15 cellular contexts compared by ENCODE assay signal in the genomic region with DNA sequence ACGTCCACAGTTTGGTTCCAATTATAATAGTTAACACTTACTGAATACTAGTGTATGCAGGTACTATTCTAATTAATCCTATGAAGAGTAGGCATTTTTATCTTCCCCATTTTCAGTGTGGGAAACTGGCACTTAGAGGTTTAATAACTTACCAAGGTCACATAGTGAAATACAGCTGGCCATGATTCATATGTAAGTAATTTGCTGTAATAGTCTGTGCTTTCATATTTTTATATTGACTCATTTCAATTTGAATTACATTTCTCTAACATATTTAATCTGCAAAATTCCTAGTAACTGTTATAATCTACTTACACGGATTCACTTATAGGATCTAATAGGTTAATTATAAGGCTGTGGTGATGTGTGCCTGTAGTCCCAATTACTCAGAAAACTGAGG. TPM values are rescaled to one million over a fixed set of nuclear protein-coding genes. Genes with fewer than 3 reads are reported as not detected.
DNase-seq lines count a peak whose midpoint lies in the region; ATAC-seq and TF ChIP-seq lines count a peak whose summit lies in the region.
"Had no signal": no experiment of that assay in that cellular context is flagged by ENCODE, and none has a peak within 500 bp of the region (broad histone marks: within the 10 kb centered on the region; RNA-seq: fewer than 3 reads in every experiment).

No MANE protein-coding gene starts in this region.

- peak; percentile 43 for DNase-seq in GM03348 (ENCODE audit: low spot score)
- peak; percentile 85 for DNase-seq in fibroblast of the aortic adventitia (ENCODE audit: low read depth)
- peak; percentile 43 for DNase-seq in skeletal muscle cell (ENCODE audit: low read depth)
- DNase-seq in NCI-H1694 treated with DMSO at 0.1 percent for 48 hours (lab: John Stamatoyannopoulos, UW): no peak
- no peak for DNase-seq in HUDEP-2 (lab: John Stamatoyannopoulos, UW; ENCODE audit: unreplicated experiment in 76 of 76)
- DNase-seq in AML-193 (lab: John Stamatoyannopoulos, UW): no peak
- DNase-seq: activated CD4-positive, alpha-beta T cell treated with anti-CD3 and anti-CD28 coated beads, Interleukin-2, amount 50 U/mL, for 1 hour; activated naive CD4-positive, alpha-beta T cell treated with anti-CD3 and anti-CD28 coated beads for 36 hours; KBM-7; NCI-H446 treated with DMSO at 0.1 percent for 48 hours; right cardiac atrium had no signal

- H3K4me3 Mint-ChIP-seq in activated T-helper 17 cell treated with anti-CD3 and anti-CD28 coated beads, Interleukin-2, amount 50 U/mL, for 72 hours: no peak overlapping the region
- H3K4me3 Mint-ChIP-seq: activated naive CD4-positive, alpha-beta T cell treated with anti-CD3 and anti-CD28 coated beads for 36 hours had no signal

- H3K4me1 Mint-ChIP-seq in activated T-helper 17 cell treated with anti-CD3 and anti-CD28 coated beads, Interleukin-2, amount 50 U/mL, for 72 hours: no peaks in the 10 kb centered on the region

- no peak for TF ChIP-seq CTCF in fibroblast of the aortic adventitia (IDR thresholded peaks at IDR 0.05; ENCODE audit: insufficient read depth, low read length)

- ATAC-seq in activated T-helper 17 cell treated with anti-CD3 and anti-CD28 coated beads, Interleukin-2, amount 50 U/mL, for 72 hours (replicated peaks): no peak
- no peak for ATAC-seq in HG03139 (IDR thresholded peaks at IDR 0.05; ENCODE audit: unreplicated experiment)
- ATAC-seq: right cardiac atrium had no signal

- H3K4me3 ChIP-seq in fibroblast of the aortic adventitia (ENCODE audit: low read depth, low read length) (no peak overlapping the region), skeletal muscle cell (ENCODE audit: low read depth, low read length) (no peak overlapping the region)
- H3K4me3 ChIP-seq: lung, SK-N-MC had no signal

- H3K9me3 Mint-ChIP-seq in activated T-helper 17 cell treated with anti-CD3 and anti-CD28 coated beads, Interleukin-2, amount 50 U/mL, for 72 hours: no peaks in the 10 kb centered on the region
- H3K9me3 Mint-ChIP-seq: activated naive CD4-positive, alpha-beta T cell treated with anti-CD3 and anti-CD28 coated beads for 36 hours had no signal

- peak overlapping the region; percentile 15 for H3K27ac Mint-ChIP-seq in activated T-helper 17 cell treated with anti-CD3 and anti-CD28 coated beads, Interleukin-2, amount 50 U/mL, for 72 hours
- H3K27ac Mint-ChIP-seq: activated naive CD4-positive, alpha-beta T cell treated with anti-CD3 and anti-CD28 coated beads for 36 hours had no signal

- H3K36me3 Mint-ChIP-seq in activated T-helper 17 cell treated with anti-CD3 and anti-CD28 coated beads, Interleukin-2, amount 50 U/mL, for 72 hours (ENCODE audit: low read depth): peaks cover 100% of the 10 kb centered on the region

- no peaks in the 10 kb centered on the region for H3K27me3 Mint-ChIP-seq in activated T-helper 17 cell treated with anti-CD3 and anti-CD28 coated beads, Interleukin-2, amount 50 U/mL, for 72 hours

RNA-seq across cellular contexts. Expression of a gene that starts 19.4 kb away (rescaled TPM):
- 10 to 100 TPM; 59.0 to 67.4 TPM for total RNA-seq in activated T-helper 17 cell treated with anti-CD3 and anti-CD28 coated beads, Interleukin-2, amount 50 U/mL, for 72 hours
- total RNA-seq in fibroblast of the aortic adventitia (ENCODE audit: low replicate concordance): 67.4 and 84.6 TPM in 2 replicates

Comparison
In these comparisons a context has a peak if more than half of its experiments do, and no peak if none do; other contexts are left out.
1. DNase-seq: peak in GM03348 (single experiment), fibroblast of the aortic adventitia (single experiment) and skeletal muscle cell (single experiment); none in NCI-H1694 treated with DMSO at 0.1 percent for 48 hours (single experiment), HUDEP-2 (0 of 76) and AML-193 (0 of 2).